ENCODE assay signal across 17 cellular contexts in genomic region chr1:76230894-76231293, GRCh38.
"Had no signal": no experiment of that assay in that cellular context is flagged by ENCODE, and none has a peak within 500 bp of the region (broad histone marks: within the 10 kb centered on the region; RNA-seq: fewer than 3 reads in every experiment).

No MANE protein-coding gene starts in this region.

- H3K36me3 Mint-ChIP-seq: natural killer cell treated with Interleukin-12 subunit alpha and Interleukin-12 subunit beta and Interleukin-15 and Interleukin-18, amount 100 ng/mL, for 72 hours; stimulated activated effector memory CD8-positive, alpha-beta T cell treated with anti-CD3 and anti-CD28 coated beads, Interleukin-12 subunit alpha, Interleukin-12 subunit beta, amount 100 ng/mL, for 72 hours had no signal

- H3K27me3 Mint-ChIP-seq: activated CD4-positive, alpha-beta T cell treated with anti-CD3 and anti-CD28 coated beads, Interleukin-2, amount 10 ng/mL, durations not matched to agents 24 days and 14 days; activated naive CD8-positive, alpha-beta T cell treated with anti-CD3 and anti-CD28 coated beads, Interleukin-2, amount 10 ng/mL, durations not matched to agents 7 days and 5 days; natural killer cell treated with Interleukin-12 subunit alpha and Interleukin-12 subunit beta and Interleukin-15 and Interleukin-18, amount 100 ng/mL, for 72 hours had no signal

- FAIRE-seq: TTC549 had no signal

- H3K9me3 Mint-ChIP-seq: natural killer cell treated with Interleukin-12 subunit alpha and Interleukin-12 subunit beta and Interleukin-15 and Interleukin-18, amount 100 ng/mL, for 72 hours; stimulated activated effector memory CD8-positive, alpha-beta T cell treated with anti-CD3 and anti-CD28 coated beads, Interleukin-12 subunit alpha, Interleukin-12 subunit beta, amount 100 ng/mL, for 72 hours had no signal

- H3K36me3 ChIP-seq: thoracic aorta, upper lobe of right lung had no signal

- H3K4me1 Mint-ChIP-seq: stimulated activated effector memory CD8-positive, alpha-beta T cell treated with anti-CD3 and anti-CD28 coated beads, Interleukin-12 subunit alpha, Interleukin-12 subunit beta, amount 100 ng/mL, for 72 hours had no signal

- H3K27ac Mint-ChIP-seq: activated CD4-positive, alpha-beta T cell treated with anti-CD3 and anti-CD28 coated beads, Interleukin-2, amount 10 ng/mL, durations not matched to agents 24 days and 14 days; activated CD8-positive, alpha-beta T cell treated with anti-CD3 and anti-CD28 coated beads, Interleukin-2, amount 10 ng/mL, durations not matched to agents 7 days and 5 days; activated naive CD8-positive, alpha-beta T cell treated with anti-CD3 and anti-CD28 coated beads, Interleukin-2, amount 10 ng/mL, durations not matched to agents 7 days and 5 days; natural killer cell treated with Interleukin-12 subunit alpha and Interleukin-12 subunit beta and Interleukin-15 and Interleukin-18, amount 100 ng/mL, for 72 hours; stimulated activated effector memory CD8-positive, alpha-beta T cell treated with anti-CD3 and anti-CD28 coated beads, Interleukin-12 subunit alpha, Interleukin-12 subunit beta, amount 100 ng/mL, for 72 hours had no signal

- H3K4me3 Mint-ChIP-seq: activated CD4-positive, alpha-beta T cell treated with anti-CD3 and anti-CD28 coated beads, Interleukin-2, amount 10 ng/mL, durations not matched to agents 24 days and 14 days; activated CD8-positive, alpha-beta T cell treated with anti-CD3 and anti-CD28 coated beads, Interleukin-2, amount 10 ng/mL, durations not matched to agents 7 days and 5 days; activated naive CD8-positive, alpha-beta T cell treated with anti-CD3 and anti-CD28 coated beads, Interleukin-2, amount 10 ng/mL, durations not matched to agents 7 days and 5 days; natural killer cell treated with Interleukin-12 subunit alpha and Interleukin-12 subunit beta and Interleukin-15 and Interleukin-18, amount 100 ng/mL, for 72 hours; stimulated activated effector memory CD8-positive, alpha-beta T cell treated with anti-CD3 and anti-CD28 coated beads, Interleukin-12 subunit alpha, Interleukin-12 subunit beta, amount 100 ng/mL, for 72 hours had no signal

- H3K4me3 ChIP-seq: thoracic aorta, upper lobe of right lung had no signal

- H3K9me3 ChIP-seq: thoracic aorta, upper lobe of right lung had no signal

- H3K27me3 ChIP-seq: upper lobe of right lung had no signal

- DNase-seq: activated CD4-positive, alpha-beta T cell treated with anti-CD3 and anti-CD28 coated beads, Interleukin-2, amount 10 ng/mL, durations not matched to agents 24 days and 14 days; activated CD4-positive, CD25-positive, alpha-beta regulatory T cell; activated CD8-positive, alpha-beta memory T cell treated with anti-CD3 and anti-CD28 coated beads, Interleukin-2, amount 50 U/mL, for 4 hours; activated CD8-positive, alpha-beta T cell treated with anti-CD3 and anti-CD28 coated beads, Interleukin-2, amount 10 ng/mL, durations not matched to agents 7 days and 5 days; activated gamma-delta T cell treated with Interleukin-2 at 50 U/mL for 16 hours; activated naive CD8-positive, alpha-beta T cell treated with anti-CD3 and anti-CD28 coated beads, Interleukin-2, amount 10 ng/mL, durations not matched to agents 7 days and 5 days; activated T-cell treated with anti-CD3 and anti-CD28 coated beads, Interleukin-2, amount 50 U/mL, for 48 hours; erythroblast; mesendoderm; nucleus accumbens; posterior cingulate gyrus; retina; upper lobe of right lung had no signal

- ATAC-seq: activated CD8-positive, alpha-beta T cell treated with anti-CD3 and anti-CD28 coated beads, Interleukin-2, amount 10 ng/mL, durations not matched to agents 7 days and 5 days; natural killer cell treated with Interleukin-12 subunit alpha and Interleukin-12 subunit beta and Interleukin-15 and Interleukin-18, amount 100 ng/mL, for 72 hours; stimulated activated effector memory CD8-positive, alpha-beta T cell treated with anti-CD3 and anti-CD28 coated beads, Interleukin-12 subunit alpha, Interleukin-12 subunit beta, amount 100 ng/mL, for 72 hours; upper lobe of right lung had no signal

- H3K27ac ChIP-seq: thoracic aorta, upper lobe of right lung had no signal

- H3K4me1 ChIP-seq: upper lobe of right lung had no signal
